In genomic region chr10:122492006-122492405, GRCh38 we compare ENCODE assay signal across 22 cellular contexts. TPM values are rescaled to one million over a fixed set of nuclear protein-coding genes. Genes with fewer than 3 reads are reported as not detected.
DNase-seq lines count a peak whose midpoint lies in the region; ATAC-seq and TF ChIP-seq lines count a peak whose summit lies in the region.
"Had no signal": no experiment of that assay in that cellular context is flagged by ENCODE, and none has a peak within 500 bp of the region (broad histone marks: within the 10 kb centered on the region; RNA-seq: fewer than 3 reads in every experiment).

No MANE protein-coding gene starts in this region.

- H3K4me1 ChIP-seq in rectal smooth muscle tissue (ENCODE audit: control insufficient read depth, insufficient read depth, low read length): peaks cover 31% of the 10 kb centered on the region
- peaks cover 12% of the 10 kb centered on the region for H3K4me1 ChIP-seq in upper lobe of right lung

- TF ChIP-seq CTCF in upper lobe of right lung (IDR thresholded peaks at IDR 0.05): no peak

- peak; percentile 13 for DNase-seq in activated CD4-positive, alpha-beta T cell treated with anti-CD3 and anti-CD28 coated beads, Interleukin-2, amount 50 U/mL, for 48 hours
- no peak for DNase-seq in activated CD4-positive, alpha-beta T cell treated with anti-CD3 and anti-CD28 coated beads for 1 hour
- DNase-seq in epithelial cell of prostate (ENCODE audit: low read depth, low spot score): no peak
- peak; percentile 23 for DNase-seq in upper lobe of right lung
- DNase-seq in AML-193 (lab: John Stamatoyannopoulos, UW): no peak
- no peak for DNase-seq in NCI-H1694 treated with DMSO at 0.1 percent for 48 hours (lab: John Stamatoyannopoulos, UW)
- DNase-seq: activated CD8-positive, alpha-beta T cell treated with anti-CD3 and anti-CD28 coated beads, Interleukin-2, amount 10 ng/mL, durations not matched to agents 7 days and 5 days; amniotic stem cell; DMS 273 treated with DMSO at 0.1 percent for 48 hours; foreskin melanocyte; GDM1; HCEC 1CT; NCI-H446 treated with DMSO at 0.1 percent for 48 hours; retina had no signal

- no peak overlapping the region for H3K4me3 ChIP-seq in rectal smooth muscle tissue (ENCODE audit: low read length)
- H3K4me3 ChIP-seq in upper lobe of right lung: no peak overlapping the region

- peak overlapping the region; percentile 65 for H3K27ac ChIP-seq in epithelial cell of prostate
- peak overlapping the region; percentile 38 for H3K27ac ChIP-seq in rectal smooth muscle tissue (ENCODE audit: low read depth, low read length)
- no peak overlapping the region for H3K27ac ChIP-seq in upper lobe of right lung
- H3K27ac ChIP-seq: C4-2B, neutrophil had no signal

- H3K9ac ChIP-seq in rectal smooth muscle tissue (ENCODE audit: low read length): no peak overlapping the region

- H3K27me3 ChIP-seq in rectal smooth muscle tissue (ENCODE audit: control insufficient read depth, insufficient read depth, low read length) (no peaks in the 10 kb centered on the region), upper lobe of right lung (no peaks in the 10 kb centered on the region)

- no peaks in the 10 kb centered on the region for H3K9me3 ChIP-seq in upper lobe of right lung
- H3K9me3 ChIP-seq: neutrophil had no signal

- ATAC-seq in upper lobe of right lung (no peak), GM19397 (IDR thresholded peaks at IDR 0.05; ENCODE audit: unreplicated experiment) (no peak)

- intact Hi-C loops in upper lobe of right lung (cut with DNase I): no loop called here

- no peaks in the 10 kb centered on the region for H3K36me3 ChIP-seq in rectal smooth muscle tissue (ENCODE audit: control insufficient read depth, insufficient read depth, low read length)
- peaks cover 9% of the 10 kb centered on the region for H3K36me3 ChIP-seq in upper lobe of right lung
- H3K36me3 ChIP-seq: neutrophil had no signal

RNA-seq across cellular contexts. Expression of gene HTRA1, which starts 30.7 kb away (rescaled TPM):
- 83.8 TPM for total RNA-seq in upper lobe of right lung
- total RNA-seq: activated CD8-positive, alpha-beta T cell treated with anti-CD3 and anti-CD28 coated beads, Interleukin-2, amount 10 ng/mL, durations not matched to agents 7 days and 5 days; activated T-helper 1 cell treated with anti-CD3 and anti-CD28 coated beads, Interleukin-12 subunit alpha, Interleukin-12 subunit beta, Interleukin-2, Interleukin-4 antibody, amounts not matched to agents 30 ng/mL and 10 ng/mL and 1 ng/mL, durations not matched to agents 14 hours and 24 hours and 36 hours had no signal

RNA-seq across cellular contexts. Expression of gene ARMS2, which starts 37.6 kb away (rescaled TPM):
- total RNA-seq in upper lobe of right lung: not detected
- total RNA-seq: A172; activated CD8-positive, alpha-beta T cell treated with anti-CD3 and anti-CD28 coated beads, Interleukin-2, amount 10 ng/mL, durations not matched to agents 7 days and 5 days; activated T-helper 1 cell treated with anti-CD3 and anti-CD28 coated beads, Interleukin-12 subunit alpha, Interleukin-12 subunit beta, Interleukin-2, Interleukin-4 antibody, amounts not matched to agents 30 ng/mL and 10 ng/mL and 1 ng/mL, durations not matched to agents 14 hours and 24 hours and 36 hours; cerebellum; endothelial cell of umbilical vein had no signal

Comparison
In these comparisons a context has a peak if more than half of its experiments do, and no peak if none do; other contexts are left out.
1. DNase-seq: peak in activated CD4-positive, alpha-beta T cell treated with anti-CD3 and anti-CD28 coated beads, Interleukin-2, amount 50 U/mL, for 48 hours (2 of 2) and upper lobe of right lung (single experiment); none in activated CD4-positive, alpha-beta T cell treated with anti-CD3 and anti-CD28 coated beads for 1 hour (single experiment), epithelial cell of prostate (single experiment), AML-193 (0 of 2) and NCI-H1694 treated with DMSO at 0.1 percent for 48 hours (single experiment).